ENCODE assay signal across 1 cellular context in the genomic region with DNA sequence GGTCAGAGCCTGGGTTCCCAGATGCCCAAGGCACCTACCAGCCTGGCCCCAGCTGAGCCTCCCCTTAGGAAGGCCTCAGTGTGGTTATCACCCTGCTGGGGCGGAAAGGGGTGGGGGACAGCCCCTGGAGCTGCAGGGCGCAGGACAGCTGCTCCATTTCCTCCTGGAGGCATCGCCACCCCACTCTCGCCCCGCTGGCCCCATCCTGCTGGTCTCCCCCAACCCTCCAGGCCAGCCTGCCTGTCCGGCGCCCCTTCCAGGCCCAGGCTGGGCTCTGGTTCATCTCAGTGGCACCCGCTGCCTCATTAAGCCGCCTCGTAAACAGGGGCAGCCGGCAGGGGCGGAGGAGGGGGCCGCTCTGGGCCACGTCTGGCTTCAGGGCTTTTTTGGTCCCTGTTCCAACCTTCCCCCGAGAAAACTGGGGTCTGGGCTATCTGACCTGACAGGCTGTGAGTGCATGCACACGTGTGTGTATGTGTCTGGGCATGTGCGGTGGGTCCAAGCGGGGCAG.
TF ChIP-seq lines count a peak whose summit lies in the region.

No MANE protein-coding gene starts in this region.

TF ChIP-seq in HepG2, 621 proteins besides CTCF, POLR2A, EP300 and RAD21:
- TF ChIP-seq, protein P1, sequence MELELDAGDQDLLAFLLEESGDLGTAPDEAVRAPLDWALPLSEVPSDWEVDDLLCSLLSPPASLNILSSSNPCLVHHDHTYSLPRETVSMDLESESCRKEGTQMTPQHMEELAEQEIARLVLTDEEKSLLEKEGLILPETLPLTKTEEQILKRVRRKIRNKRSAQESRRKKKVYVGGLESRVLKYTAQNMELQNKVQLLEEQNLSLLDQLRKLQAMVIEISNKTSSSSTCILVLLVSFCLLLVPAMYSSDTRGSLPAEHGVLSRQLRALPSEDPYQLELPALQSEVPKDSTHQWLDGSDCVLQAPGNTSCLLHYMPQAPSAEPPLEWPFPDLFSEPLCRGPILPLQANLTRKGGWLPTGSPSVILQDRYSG (CRISPR knock-in tag; IDR thresholded peaks at IDR 0.05), result no peak
- TF ChIP-seq KAT7 (CRISPR knock-in tag; IDR thresholded peaks at IDR 0.05; ENCODE audit: borderline replicate concordance), result no peak
- TF ChIP-seq, protein P2, sequence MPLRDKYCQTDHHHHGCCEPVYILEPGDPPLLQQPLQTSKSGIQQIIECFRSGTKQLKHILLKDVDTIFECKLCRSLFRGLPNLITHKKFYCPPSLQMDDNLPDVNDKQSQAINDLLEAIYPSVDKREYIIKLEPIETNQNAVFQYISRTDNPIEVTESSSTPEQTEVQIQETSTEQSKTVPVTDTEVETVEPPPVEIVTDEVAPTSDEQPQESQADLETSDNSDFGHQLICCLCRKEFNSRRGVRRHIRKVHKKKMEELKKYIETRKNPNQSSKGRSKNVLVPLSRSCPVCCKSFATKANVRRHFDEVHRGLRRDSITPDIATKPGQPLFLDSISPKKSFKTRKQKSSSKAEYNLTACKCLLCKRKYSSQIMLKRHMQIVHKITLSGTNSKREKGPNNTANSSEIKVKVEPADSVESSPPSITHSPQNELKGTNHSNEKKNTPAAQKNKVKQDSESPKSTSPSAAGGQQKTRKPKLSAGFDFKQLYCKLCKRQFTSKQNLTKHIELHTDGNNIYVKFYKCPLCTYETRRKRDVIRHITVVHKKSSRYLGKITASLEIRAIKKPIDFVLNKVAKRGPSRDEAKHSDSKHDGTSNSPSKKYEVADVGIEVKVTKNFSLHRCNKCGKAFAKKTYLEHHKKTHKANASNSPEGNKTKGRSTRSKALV (CRISPR knock-in tag; IDR thresholded peaks at IDR 0.05), result no peak
- no peak for TF ChIP-seq SP1 (IDR thresholded peaks at IDR 0.05)
- TF ChIP-seq SP1 (CRISPR knock-in tag; IDR thresholded peaks at IDR 0.05), result no peak
- TF ChIP-seq, protein P3, sequence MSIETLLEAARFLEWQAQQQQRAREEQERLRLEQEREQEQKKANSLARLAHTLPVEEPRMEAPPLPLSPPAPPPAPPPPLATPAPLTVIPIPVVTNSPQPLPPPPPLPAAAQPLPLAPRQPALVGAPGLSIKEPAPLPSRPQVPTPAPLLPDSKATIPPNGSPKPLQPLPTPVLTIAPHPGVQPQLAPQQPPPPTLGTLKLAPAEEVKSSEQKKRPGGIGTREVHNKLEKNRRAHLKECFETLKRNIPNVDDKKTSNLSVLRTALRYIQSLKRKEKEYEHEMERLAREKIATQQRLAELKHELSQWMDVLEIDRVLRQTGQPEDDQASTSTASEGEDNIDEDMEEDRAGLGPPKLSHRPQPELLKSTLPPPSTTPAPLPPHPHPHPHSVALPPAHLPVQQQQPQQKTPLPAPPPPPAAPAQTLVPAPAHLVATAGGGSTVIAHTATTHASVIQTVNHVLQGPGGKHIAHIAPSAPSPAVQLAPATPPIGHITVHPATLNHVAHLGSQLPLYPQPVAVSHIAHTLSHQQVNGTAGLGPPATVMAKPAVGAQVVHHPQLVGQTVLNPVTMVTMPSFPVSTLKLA (IDR thresholded peaks at IDR 0.05), result peak; percentile 49
- no peak for TF ChIP-seq SYNCRIP (IDR thresholded peaks at IDR 0.05; ENCODE audit: insufficient read depth, low read depth, low read length)
